In genomic region chr7:87907136-87907906, GRCh38 we compare ENCODE assay signal across 7 cellular contexts. TPM values are rescaled to one million over a fixed set of nuclear protein-coding genes. Genes with fewer than 3 reads are reported as not detected.
DNase-seq lines count a peak whose midpoint lies in the region; ATAC-seq and TF ChIP-seq lines count a peak whose summit lies in the region.
"Not testable (repeated sequence)": the region's sequence is repeated elsewhere in the genome, so short reads cannot be mapped to it uniquely, and the experiment has no call there.

No MANE protein-coding gene starts in this region.

- not testable (repeated sequence) for H3K4me1 Mint-ChIP-seq in Caco-2 (ENCODE audit: low read depth, unreplicated experiment); nephron progenitor cell
- peaks cover 11% of the 10 kb centered on the region for H3K4me1 Mint-ChIP-seq in activated naive CD4-positive, alpha-beta T cell treated with anti-CD3 and anti-CD28 coated beads, Interleukin-2, amount 50 U/mL, for 24 hours

- CTCF ChIA-PET in Caco-2 (lab: Charles Lee), result not testable (repeated sequence)

- POLR2A ChIA-PET in Caco-2 (lab: Charles Lee), result not testable (repeated sequence)

- H3K27ac Mint-ChIP-seq in Caco-2 (ENCODE audit: unreplicated experiment), result not testable (repeated sequence)
- peak overlapping the region; percentile 12 for H3K27ac Mint-ChIP-seq in activated naive CD4-positive, alpha-beta T cell treated with anti-CD3 and anti-CD28 coated beads, Interleukin-2, amount 50 U/mL, for 24 hours
- H3K27ac Mint-ChIP-seq in nephron progenitor cell, result peak overlapping the region; percentile 78

- TSS peak; percentile 16 for BruUV-seq in Caco-2 (replicated peaks; lab: Mats Ljungman, UMichigan)

- H3K27me3 ChIP-seq in Caco-2 (replicated peaks; ENCODE audit: control insufficient read depth, insufficient read depth, low read length); GM23248 (replicated peaks; ENCODE audit: insufficient read depth): not testable (repeated sequence)

- H3K4me2 ChIP-seq in GM23248 (ENCODE audit: unreplicated experiment), result not testable (repeated sequence)

- H3K9me3 Mint-ChIP-seq in Caco-2 (ENCODE audit: unreplicated experiment); activated naive CD4-positive, alpha-beta T cell treated with anti-CD3 and anti-CD28 coated beads, Interleukin-2, amount 50 U/mL, for 24 hours; nephron progenitor cell: not testable (repeated sequence)

- not testable (repeated sequence) for H3K27ac ChIP-seq in GM23248

- not testable (repeated sequence) for H3F3A ChIP-seq in GM23248 (ENCODE audit: insufficient read depth)

- not testable (repeated sequence) for H4K20me1 ChIP-seq in GM23248 (ENCODE audit: insufficient read depth)

- H2AFZ ChIP-seq in GM23248, result peak overlapping the region; percentile 15; the same call in 1 of the 2 replicates

- not testable (repeated sequence) for H3K79me2 ChIP-seq in GM23248 (ENCODE audit: insufficient read depth)

- WGBS in GM23248 (ENCODE audit: low coverage in 1 of 2, low lambda C conversion rate in 2 of 2, missing lambda C conversion rate in 2 of 2), 2 experiments, result 94 to 99% methylated on average over 3 of the region's 3 CpGs

- H3K4me3 Mint-ChIP-seq in Caco-2 (ENCODE audit: unreplicated experiment); activated naive CD4-positive, alpha-beta T cell treated with anti-CD3 and anti-CD28 coated beads, Interleukin-2, amount 50 U/mL, for 24 hours; nephron progenitor cell: not testable (repeated sequence)

- H3K36me3 Mint-ChIP-seq in Caco-2 (ENCODE audit: insufficient read depth, unreplicated experiment) (peaks cover 40% of the 10 kb centered on the region), nephron progenitor cell (ENCODE audit: low read depth) (peaks cover 40% of the 10 kb centered on the region)
- not testable (repeated sequence) for H3K36me3 Mint-ChIP-seq in activated naive CD4-positive, alpha-beta T cell treated with anti-CD3 and anti-CD28 coated beads, Interleukin-2, amount 50 U/mL, for 24 hours

- intact Hi-C loops in Caco-2 (cut with micrococcal nuclease; ENCODE audit: unreplicated experiment), result loop anchor here (2.0 to 5.0 kb wide), 2 partner anchors 27 to 205 kb away; partner anchors contain the start of gene ADAM22

- ATAC-seq in SK-N-SH treated with all-trans-retinoic acid at 6 μM for 48 hours, result not testable (repeated sequence)

- not testable (repeated sequence) for H3K9me3 ChIP-seq in Caco-2; GM23248 (ENCODE audit: low read depth)

- DNase-seq in Caco-2, nephron progenitor cell: not testable (repeated sequence)
- DNase-seq in GM23248 (peak; percentile 28), choroid plexus epithelial cell (ENCODE audit: low read depth) (peak; percentile 52), fibroblast of the aortic adventitia (ENCODE audit: low read depth) (peak; percentile 13)

- H3K4me1 ChIP-seq in Caco-2, result peaks cover 19% of the 10 kb centered on the region
- peaks cover 10% of the 10 kb centered on the region for H3K4me1 ChIP-seq in GM23248 (ENCODE audit: insufficient read depth)

- H3K4me3 ChIP-seq in Caco-2 (ENCODE audit: low read depth, low read length); GM23248; choroid plexus epithelial cell (ENCODE audit: low read depth, low read length); fibroblast of the aortic adventitia (ENCODE audit: low read depth, low read length): not testable (repeated sequence)

- not testable (repeated sequence) for H3K9me2 ChIP-seq in GM23248 (ENCODE audit: insufficient read depth)

- H3K36me3 ChIP-seq in Caco-2 (ENCODE audit: control insufficient read depth, insufficient read depth, low read length); GM23248 (ENCODE audit: low read depth): not testable (repeated sequence)

- in situ Hi-C loops in GM23248 (cut with MboI), result not testable (repeated sequence)

- H3K27me3 Mint-ChIP-seq in Caco-2 (ENCODE audit: insufficient read depth, unreplicated experiment); activated naive CD4-positive, alpha-beta T cell treated with anti-CD3 and anti-CD28 coated beads, Interleukin-2, amount 50 U/mL, for 24 hours; nephron progenitor cell (ENCODE audit: low read depth, poor library complexity): not testable (repeated sequence)

- H3K9ac ChIP-seq in GM23248, result not testable (repeated sequence)

- TF ChIP-seq CTCF in Caco-2 (IDR thresholded peaks at IDR 0.05; ENCODE audit: insufficient read depth in 1 of 2, low read depth in 1 of 2, low read length in 1 of 2, severe bottlenecking in 1 of 2, unreplicated experiment in 1 of 2); choroid plexus epithelial cell (conservative IDR thresholded peaks at IDR 0.05; ENCODE audit: low read depth, low read length); fibroblast of the aortic adventitia (IDR thresholded peaks at IDR 0.05; ENCODE audit: insufficient read depth, low read length); nephron progenitor cell (IDR thresholded peaks at IDR 0.05): not testable (repeated sequence)

TF ChIP-seq in SK-N-SH treated with all-trans-retinoic acid at 6 μM for 48 hours, 23 proteins besides CTCF, POLR2A, EP300 and RAD21:
- TF ChIP-seq ISL1 (CRISPR knock-in tag; IDR thresholded peaks at IDR 0.05), result peak; percentile 72
- 0 out of 2 replicates have a peak, but pooled peaks have one; percentile 29 for TF ChIP-seq TCF4 (CRISPR knock-in tag; IDR thresholded peaks at IDR 0.05; ENCODE audit: borderline replicate concordance)
- TF ChIP-seq CREB5 (CRISPR knock-in tag; IDR thresholded peaks at IDR 0.05; ENCODE audit: low read depth), result peak; percentile 13; the same call in 1 of the 2 replicates

RNA-seq across cellular contexts. Expression of gene ADAM22, which starts 26.7 kb away (rescaled TPM):
- 10.1 and 15.7 TPM in 2 replicates for total RNA-seq in Caco-2 (2022)
- 0.54 TPM in 1 of 2 replicates, not detected in the other for total RNA-seq in GM23248 (2014; rRNA removed; shearing (Covaris generic))
- polyA plus RNA-seq in GM23248 (2016; fragmentation: Nextera tagmentation; extraction: Ambion mirVana), result 0.09 TPM in 1 of 2 replicates, not detected in the other
- 1.3 and 2.4 TPM in 2 replicates for total RNA-seq in fibroblast of the aortic adventitia (ENCODE audit: low replicate concordance)

RNA-seq across cellular contexts. Expression of gene DBF4, which starts 31.0 kb away (rescaled TPM):
- total RNA-seq in Caco-2 (2022) (55.0 and 62.8 TPM in 2 replicates), fibroblast of the aortic adventitia (ENCODE audit: low replicate concordance) (7.0 and 38.8 TPM in 2 replicates)
- total RNA-seq in GM23248 (2014; rRNA removed; shearing (Covaris generic)), result 7.7 and 26.2 TPM in 2 replicates
- polyA plus RNA-seq in GM23248 (2016; fragmentation: Nextera tagmentation; extraction: Ambion mirVana), result 14.7 and 15.5 TPM in 2 replicates

RNA-seq across cellular contexts. Expression of gene SLC25A40, which starts 31.2 kb away (rescaled TPM):
- total RNA-seq in Caco-2 (2022), result 21.1 and 21.8 TPM in 2 replicates
- total RNA-seq in GM23248 (2014; rRNA removed; shearing (Covaris generic)), result 4.2 and 19.0 TPM in 2 replicates
- 6.3 and 7.0 TPM in 2 replicates for polyA plus RNA-seq in GM23248 (2016; fragmentation: Nextera tagmentation; extraction: Ambion mirVana)
- total RNA-seq in fibroblast of the aortic adventitia (ENCODE audit: low replicate concordance), result 6.9 and 22.9 TPM in 2 replicates
